15 cellular contexts compared by ENCODE assay signal in the genomic region with DNA sequence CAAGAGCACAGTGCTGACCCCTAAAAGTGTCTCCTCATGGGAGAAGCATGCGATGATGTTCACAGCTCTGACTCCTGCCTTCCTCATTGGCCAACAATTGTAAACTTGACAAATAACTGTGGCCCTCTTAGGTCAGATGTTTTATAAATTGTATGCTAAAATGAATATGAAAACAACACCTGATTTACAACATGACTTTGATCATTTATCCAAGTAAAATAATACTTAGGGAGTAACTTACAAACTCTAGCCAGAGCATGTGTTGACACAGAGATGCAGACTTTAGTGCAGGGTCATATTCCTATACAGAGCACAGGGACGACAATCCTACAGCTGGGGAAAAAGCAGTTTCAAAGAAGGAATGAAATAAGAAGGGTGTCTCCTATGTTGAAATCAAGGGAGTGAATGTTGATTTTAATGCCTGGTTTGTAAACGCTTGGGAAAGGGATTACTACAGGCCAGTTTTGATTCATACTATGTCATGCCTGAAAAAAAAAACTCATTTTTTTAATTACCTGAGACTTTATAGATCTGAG.
DNase-seq lines count a peak whose midpoint lies in the region; ATAC-seq and TF ChIP-seq lines count a peak whose summit lies in the region.
"Had no signal": no experiment of that assay in that cellular context is flagged by ENCODE, and none has a peak within 500 bp of the region (broad histone marks: within the 10 kb centered on the region; RNA-seq: fewer than 3 reads in every experiment).

No MANE protein-coding gene starts in this region.

- H3K36me3 ChIP-seq in IMR-90 (ENCODE audit: control insufficient read depth, insufficient read depth, low read length) (no peaks in the 10 kb centered on the region), mesenchymal stem cell (ENCODE audit: control insufficient read depth in 1 of 2, insufficient read depth in 2 of 2, low read depth in 1 of 2, low read length in 2 of 2) (no peaks in the 10 kb centered on the region), uterus (no peaks in the 10 kb centered on the region), right atrium auricular region (no peaks in the 10 kb centered on the region)
- H3K36me3 ChIP-seq: BLaER1 treated with 17β-estradiol and CSF1 and Interleukin-3, amounts not matched to agents 10 nM and 100 nM had no signal

- in situ Hi-C loops in IMR-90 (cut with MboI; ENCODE audit: low sequenced_read_pairs), result no loop called here

- H3K4me3 ChIP-seq in IMR-90 (ENCODE audit: insufficient read depth, low read depth, low read length) (no peak overlapping the region), mesenchymal stem cell (ENCODE audit: insufficient read depth in 1 of 2, low read depth in 1 of 2, low read length in 2 of 2) (no peak overlapping the region), uterus (no peak overlapping the region), right atrium auricular region (no peak overlapping the region)
- H3K4me3 ChIP-seq: BLaER1 treated with 17β-estradiol and CSF1 and Interleukin-3, amounts not matched to agents 10 nM and 100 nM; GM12878 had no signal

- DNase-seq in IMR-90 (peak; percentile 44), fibroblast of gingiva (ENCODE audit: low read depth) (peak; percentile 26), mesenchymal stem cell (peak; percentile 18), uterus (peak in 1 of 2 donors; percentile 29), right atrium auricular region (ENCODE audit: low spot score) (no peak), NCI-H2196 (lab: John Stamatoyannopoulos, UW; ENCODE audit: unreplicated experiment) (no peak)
- DNase-seq: 8988T; Calu3; CD8-positive, alpha-beta T cell; DMS79 treated with DMSO at 0.1 percent for 48 hours; H9 had no signal

- H2BK12ac ChIP-seq in mesenchymal stem cell (ENCODE audit: low read length in 2 of 2), result no peak overlapping the region

- H3K27ac ChIP-seq in IMR-90 (ENCODE audit: insufficient read depth, low read length) (no peak overlapping the region; the same call in 1 of the 2 replicates), mesenchymal stem cell (ENCODE audit: low read length, poor library complexity, severe bottlenecking) (no peak overlapping the region), uterus (peak overlapping the region; percentile 16 to 51), right atrium auricular region (no peak overlapping the region)
- H3K27ac ChIP-seq: BLaER1 treated with 17β-estradiol and CSF1 and Interleukin-3, amounts not matched to agents 10 nM and 100 nM; HL-60 had no signal

- H2BK15ac ChIP-seq in IMR-90 (ENCODE audit: low read depth, low read length) (no peak overlapping the region), mesenchymal stem cell (ENCODE audit: low read depth, poor library complexity, severe bottlenecking) (no peak overlapping the region)

- peak overlapping the region; percentile 12 for H2BK120ac ChIP-seq in IMR-90 (ENCODE audit: low read depth, low read length)
- no peak overlapping the region for H2BK120ac ChIP-seq in mesenchymal stem cell (ENCODE audit: low read depth, low read length)

- CTCF ChIA-PET in IMR-90 (lab: Yijun Ruan, JAX), result interaction anchor here (1.0 kb wide), 1 partner anchor 9 kb away, joined by 3 read pairs; no protein-coding TSS in a partner anchor

- intact Hi-C loops in IMR-90 (cut with micrococcal nuclease), result no loop called here
- intact Hi-C loops in uterus (cut with DNase I; ENCODE audit: low total_unique reads), result no loop called here

- no peaks in the 10 kb centered on the region for H3K27me3 ChIP-seq in IMR-90 (ENCODE audit: control insufficient read depth, insufficient read depth, low read length)
- no peaks in the 10 kb centered on the region for H3K27me3 ChIP-seq in mesenchymal stem cell (ENCODE audit: control insufficient read depth in 1 of 2, insufficient read depth in 1 of 2, low read length in 2 of 2)
- no peaks in the 10 kb centered on the region for H3K27me3 ChIP-seq in uterus
- no peaks in the 10 kb centered on the region for H3K27me3 ChIP-seq in right atrium auricular region
- H3K27me3 ChIP-seq: BLaER1 treated with 17β-estradiol and CSF1 and Interleukin-3, amounts not matched to agents 10 nM and 100 nM had no signal

- no peak overlapping the region for H3K56ac ChIP-seq in IMR-90 (ENCODE audit: extremely low read depth, insufficient read depth, low read length)

- H4K8ac ChIP-seq in IMR-90 (ENCODE audit: low read depth in 2 of 2, low read length in 2 of 2) (no peak overlapping the region), mesenchymal stem cell (ENCODE audit: low read length) (no peak overlapping the region)

- H3K4ac ChIP-seq in IMR-90 (ENCODE audit: low read depth, low read length) (no peak overlapping the region), mesenchymal stem cell (ENCODE audit: low read depth in 1 of 2, low read length in 2 of 2) (no peak overlapping the region)

- TF ChIP-seq CTCF in IMR-90 (conservative IDR thresholded peaks at IDR 0.05; ENCODE audit: low read depth, low read length) (no peak), uterus (IDR thresholded peaks at IDR 0.05) (no peak), right atrium auricular region (IDR thresholded peaks at IDR 0.05) (no peak)

- no peak for TF ChIP-seq RAD21 in IMR-90 (IDR thresholded peaks at IDR 0.05; ENCODE audit: low read length)

- H3K4me2 ChIP-seq in IMR-90 (ENCODE audit: low read depth, low read length), result no peak overlapping the region
- no peak overlapping the region for H3K4me2 ChIP-seq in mesenchymal stem cell (ENCODE audit: low read length, poor library complexity, severe bottlenecking)
- H3K4me2 ChIP-seq: BLaER1 treated with 17β-estradiol and CSF1 and Interleukin-3, amounts not matched to agents 10 nM and 100 nM had no signal

- TF ChIP-seq POLR2A in IMR-90 (IDR thresholded peaks at IDR 0.05; ENCODE audit: low read depth, low read length) (no peak), uterus (IDR thresholded peaks at IDR 0.05) (no peak)

- H2BK20ac ChIP-seq in IMR-90 (ENCODE audit: low read depth, low read length), result peak overlapping the region; percentile 51

- H4K20me1 ChIP-seq in IMR-90 (ENCODE audit: insufficient read depth, low read length), result no peaks in the 10 kb centered on the region
- H4K20me1 ChIP-seq: BLaER1 treated with 17β-estradiol and CSF1 and Interleukin-3, amounts not matched to agents 10 nM and 100 nM had no signal

- H3K79me1 ChIP-seq in IMR-90 (ENCODE audit: low read depth in 1 of 2, low read length in 2 of 2), result no peaks in the 10 kb centered on the region
- H3K79me1 ChIP-seq in mesenchymal stem cell (replicated peaks; ENCODE audit: low read length, poor library complexity, severe bottlenecking), result no peaks in the 10 kb centered on the region

- peak overlapping the region; percentile 38 for H3K18ac ChIP-seq in IMR-90 (ENCODE audit: low read depth, low read length)
- no peak overlapping the region for H3K18ac ChIP-seq in mesenchymal stem cell (ENCODE audit: low read depth in 1 of 2, low read length in 2 of 2)

- H4K5ac ChIP-seq in IMR-90 (ENCODE audit: low read depth, low read length), result no peak overlapping the region

- H3K14ac ChIP-seq in IMR-90 (replicated peaks; ENCODE audit: low read depth, low read length) (peak overlapping the region; percentile 67; the same call in 1 of the 2 replicates), mesenchymal stem cell (ENCODE audit: low read length in 2 of 2) (no peak overlapping the region)

- H3K23ac ChIP-seq in IMR-90 (ENCODE audit: low read depth, low read length), result no peak overlapping the region
- no peak overlapping the region for H3K23ac ChIP-seq in mesenchymal stem cell (ENCODE audit: low read length in 2 of 2)

- ATAC-seq in IMR-90 (ENCODE audit: low read depth) (peak; percentile 70), HG03045 (IDR thresholded peaks at IDR 0.05; ENCODE audit: unreplicated experiment) (no peak)
- ATAC-seq: CD8-positive, alpha-beta T cell; GM12878 had no signal

- peak overlapping the region; percentile 34; the same call in 1 of the 2 replicates for H4K91ac ChIP-seq in IMR-90 (ENCODE audit: insufficient read depth, low read depth, low read length)
- H4K91ac ChIP-seq in mesenchymal stem cell (ENCODE audit: low read length), result no peak overlapping the region

- POLR2A ChIA-PET in IMR-90 (lab: Charles Lee; ENCODE audit: unreplicated experiment), result no interaction called here

- H3K9me3 ChIP-seq in IMR-90 (ENCODE audit: control insufficient read depth, insufficient read depth, low read length) (no peaks in the 10 kb centered on the region), mesenchymal stem cell (ENCODE audit: control insufficient read depth, low read length) (no peaks in the 10 kb centered on the region), uterus (no peaks in the 10 kb centered on the region), right atrium auricular region (no peaks in the 10 kb centered on the region)
- H3K9me3 ChIP-seq: BLaER1 treated with 17β-estradiol and CSF1 and Interleukin-3, amounts not matched to agents 10 nM and 100 nM had no signal

- H2AK9ac ChIP-seq in IMR-90 (replicated peaks; ENCODE audit: low read depth, low read length, poor library complexity), result no peak overlapping the region

- H2BK5ac ChIP-seq in IMR-90 (ENCODE audit: low read depth, low read length, poor library complexity, severe bottlenecking), result no peak overlapping the region
- H2BK5ac ChIP-seq in mesenchymal stem cell (ENCODE audit: low read depth, low read length, poor library complexity, severe bottlenecking), result no peak overlapping the region

- peaks cover 5% of the 10 kb centered on the region for H3K9me1 ChIP-seq in IMR-90 (ENCODE audit: insufficient read depth, low read length)

- no TSS peak for BruUV-seq in IMR-90 (replicated peaks; lab: Mats Ljungman, UMichigan)

- H2AFZ ChIP-seq in IMR-90 (replicated peaks; ENCODE audit: low read length, poor library complexity), result no peak overlapping the region
- H2AFZ ChIP-seq in mesenchymal stem cell (ENCODE audit: low read depth, low read length), result no peak overlapping the region

- H3K9ac ChIP-seq in IMR-90 (ENCODE audit: low read depth, low read length), result no peak overlapping the region
- no peak overlapping the region for H3K9ac ChIP-seq in mesenchymal stem cell (ENCODE audit: low read length)
- H3K9ac ChIP-seq: BLaER1 treated with 17β-estradiol and CSF1 and Interleukin-3, amounts not matched to agents 10 nM and 100 nM had no signal

- H2AK5ac ChIP-seq in IMR-90 (ENCODE audit: low read depth, low read length) (peak overlapping the region; percentile 6; the same call in 1 of the 2 replicates), mesenchymal stem cell (ENCODE audit: low read length, severe bottlenecking) (no peak overlapping the region)

- peaks cover 12% of the 10 kb centered on the region for H3K4me1 ChIP-seq in IMR-90 (ENCODE audit: control insufficient read depth, insufficient read depth, low read length)
- peaks cover 2% of the 10 kb centered on the region for H3K4me1 ChIP-seq in mesenchymal stem cell (ENCODE audit: control insufficient read depth, insufficient read depth, low read depth, low read length)
- H3K4me1 ChIP-seq in uterus, result no peaks in the 10 kb centered on the region
- no peaks in the 10 kb centered on the region for H3K4me1 ChIP-seq in right atrium auricular region

- dilution Hi-C loops in IMR-90 (cut with HindIII; ENCODE audit: low sequenced_read_pairs, unreplicated experiment), result no loop called here

- WGBS in IMR-90 (ENCODE audit: extremely low coverage in 2 of 2, insufficient read length in 1 of 2), 2 experiments, result no CpG with 5 or more reads among the region's 3 CpGs
- WGBS in mesenchymal stem cell, result 89% methylated on average over 2 of the region's 3 CpGs

TF ChIP-seq in IMR-90, 13 proteins besides CTCF, POLR2A, EP300 and RAD21 (continues in another document):
- TF ChIP-seq RFX5 (IDR thresholded peaks at IDR 0.05; ENCODE audit: low read depth, low read length) (no peak), MXI1 (IDR thresholded peaks at IDR 0.05; ENCODE audit: borderline replicate concordance, low read depth, low read length) (no peak)

Comparison
In these comparisons a context has a peak if more than half of its experiments do, and no peak if none do; other contexts are left out.
1. DNase-seq: peak in IMR-90 (single experiment), fibroblast of gingiva (single experiment) and mesenchymal stem cell (single experiment); none in right atrium auricular region (single experiment) and NCI-H2196 (single experiment).
2. H3K27ac ChIP-seq: peak in uterus (2 of 2); none in IMR-90 (single experiment), mesenchymal stem cell (single experiment) and right atrium auricular region (0 of 2).